16 cellular contexts compared by ENCODE assay signal in the genomic region with DNA sequence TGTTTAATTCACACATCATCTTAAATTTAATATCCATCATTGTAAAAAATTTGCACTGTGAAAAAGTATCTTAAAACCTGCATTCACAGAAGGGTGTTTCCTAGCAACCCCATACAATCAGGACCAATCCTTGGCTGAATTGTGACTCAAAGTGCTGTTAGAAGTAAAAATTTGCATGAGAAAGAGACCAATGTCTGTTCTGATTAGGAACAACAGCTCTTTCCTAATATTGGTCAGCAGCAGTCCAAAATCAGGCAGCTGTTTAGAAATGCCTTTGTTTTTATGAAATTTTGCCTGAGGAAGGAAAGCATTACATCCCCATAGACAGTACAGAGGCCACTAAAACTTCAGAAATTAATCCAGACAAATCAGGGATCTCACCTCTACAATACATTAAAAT.
"Had no signal": no experiment of that assay in that cellular context is flagged by ENCODE, and none has a peak within 500 bp of the region (broad histone marks: within the 10 kb centered on the region; RNA-seq: fewer than 3 reads in every experiment).

No MANE protein-coding gene starts in this region.

- DNase-seq: activated CD4-positive, alpha-beta memory T cell treated with anti-CD3 and anti-CD28 coated beads for 36 hours; activated gamma-delta T cell; activated T-cell treated with anti-CD3 and anti-CD28 coated beads, Interleukin-2, amount 50 U/mL, for 48 hours; amygdala; dorsolateral prefrontal cortex; foreskin fibroblast; kidney; stimulated activated CD4-positive, alpha-beta T cell treated with anti-CD3 and anti-CD28 coated beads, Interleukin-15, amount 100 ng/mL, for 24 hours; stimulated activated CD4-positive, alpha-beta T cell treated with anti-CD3 and anti-CD28 coated beads, Interleukin-4, amount 100 ng/mL, for 24 hours; stimulated activated naive CD8-positive, alpha-beta T cell treated with anti-CD3 and anti-CD28 coated beads, Interleukin-15, amount 100 ng/mL, for 72 hours; T-helper 9 cell; testis had no signal

- H3K4me3 ChIP-seq: breast epithelium, dorsolateral prefrontal cortex, testis had no signal

- H3K9me3 ChIP-seq: breast epithelium, testis had no signal

- H3K36me3 ChIP-seq: breast epithelium had no signal

- H3K4me1 ChIP-seq: breast epithelium, parathyroid adenoma, testis had no signal

- H3K27ac ChIP-seq: breast epithelium, dorsolateral prefrontal cortex, parathyroid adenoma, testis had no signal

- H3K79me2 ChIP-seq: parathyroid adenoma had no signal

- H2AFZ ChIP-seq: parathyroid adenoma had no signal

- H3K9ac ChIP-seq: parathyroid adenoma had no signal

- FAIRE-seq: endometrium, kidney had no signal

- H3K27me3 ChIP-seq: breast epithelium, dorsolateral prefrontal cortex, testis had no signal

- ATAC-seq: esophagus mucosa; stimulated activated naive CD8-positive, alpha-beta T cell treated with anti-CD3 and anti-CD28 coated beads, Interleukin-15, amount 100 ng/mL, for 72 hours had no signal
